ENCODE assay signal across 24 cellular contexts in genomic region chr12:60112063-60112462, GRCh38.
DNase-seq lines count a peak whose midpoint lies in the region; ATAC-seq, FAIRE-seq and TF ChIP-seq lines count a peak whose summit lies in the region.
"Had no signal": no experiment of that assay in that cellular context is flagged by ENCODE, and none has a peak within 500 bp of the region (broad histone marks: within the 10 kb centered on the region; RNA-seq: fewer than 3 reads in every experiment).

No MANE protein-coding gene starts in this region.

- H3K9me1 ChIP-seq in K562 (ENCODE audit: control insufficient read depth, insufficient read depth, low read length): no peaks in the 10 kb centered on the region

- H4K20me1 ChIP-seq in HepG2 (ENCODE audit: insufficient read depth, low read length) (no peaks in the 10 kb centered on the region), K562 (replicated peaks; ENCODE audit: control insufficient read depth, insufficient read depth, low read length) (no peaks in the 10 kb centered on the region), PC-3 (ENCODE audit: low read length) (no peaks in the 10 kb centered on the region)
- H4K20me1 ChIP-seq: BLaER1 had no signal

- no peaks in the 10 kb centered on the region for H3K27me3 ChIP-seq in HepG2 (ENCODE audit: control insufficient read depth in 1 of 2, insufficient read depth in 2 of 2, low read length in 2 of 2)
- no peaks in the 10 kb centered on the region for H3K27me3 ChIP-seq in right lobe of liver
- no peaks in the 10 kb centered on the region for H3K27me3 ChIP-seq in K562 (ENCODE audit: control insufficient read depth in 2 of 2, insufficient read depth in 2 of 2, low read length in 2 of 2)
- no peaks in the 10 kb centered on the region for H3K27me3 ChIP-seq in suprapubic skin
- H3K27me3 ChIP-seq in PC-3 (ENCODE audit: low read length): no peaks in the 10 kb centered on the region
- no peaks in the 10 kb centered on the region for H3K27me3 ChIP-seq in upper lobe of right lung
- H3K27me3 ChIP-seq: BE2C, BLaER1 had no signal

- no TSS peak for BruUV-seq in HepG2 (replicated peaks; lab: Mats Ljungman, UMichigan)
- no TSS peak for BruUV-seq in K562 (replicated peaks; lab: Mats Ljungman, UMichigan)
- BruUV-seq in PC-3 (replicated peaks; lab: Mats Ljungman, UMichigan): no TSS peak

- no peaks in the 10 kb centered on the region for H3K9me2 ChIP-seq in PC-3 (replicated peaks; ENCODE audit: low read length)

- H3K36me3 ChIP-seq in HepG2 (replicated peaks in 1 of 2; ENCODE audit: control insufficient read depth in 1 of 2, insufficient read depth in 2 of 2, low read length in 2 of 2): no peaks in the 10 kb centered on the region
- no peaks in the 10 kb centered on the region for H3K36me3 ChIP-seq in right lobe of liver
- no peaks in the 10 kb centered on the region for H3K36me3 ChIP-seq in K562 (ENCODE audit: control insufficient read depth, insufficient read depth, low read length)
- no peaks in the 10 kb centered on the region for H3K36me3 ChIP-seq in suprapubic skin
- H3K36me3 ChIP-seq in PC-3 (ENCODE audit: low read depth, low read length): no peaks in the 10 kb centered on the region
- H3K36me3 ChIP-seq in upper lobe of right lung: no peaks in the 10 kb centered on the region
- H3K36me3 ChIP-seq: BE2C, BLaER1 had no signal

- no peak overlapping the region for H3K9ac ChIP-seq in HepG2 (ENCODE audit: insufficient read depth, low read depth, low read length)
- no peak overlapping the region for H3K9ac ChIP-seq in K562 (ENCODE audit: insufficient read depth in 1 of 2, low read depth in 2 of 2, low read length in 2 of 2)
- H3K9ac ChIP-seq in PC-3 (ENCODE audit: low read length): no peak overlapping the region
- H3K9ac ChIP-seq: BLaER1 had no signal

- H3K9me3 ChIP-seq in HepG2 (ENCODE audit: low read length): peaks cover 4% of the 10 kb centered on the region; the same call in 1 of the 2 replicates
- no peaks in the 10 kb centered on the region for H3K9me3 ChIP-seq in right lobe of liver
- H3K9me3 ChIP-seq in K562 (replicated peaks; ENCODE audit: control insufficient read depth, insufficient read depth, low read depth, low read length): peaks cover 3% of the 10 kb centered on the region; the same call in 1 of the 2 replicates
- no peaks in the 10 kb centered on the region for H3K9me3 ChIP-seq in suprapubic skin
- no peaks in the 10 kb centered on the region for H3K9me3 ChIP-seq in PC-3 (ENCODE audit: low read length)
- no peaks in the 10 kb centered on the region for H3K9me3 ChIP-seq in upper lobe of right lung
- H3K9me3 ChIP-seq: BE2C, BLaER1 had no signal

- DNase-seq in HepG2 (ENCODE audit: low spot score): no peak
- DNase-seq in right lobe of liver: no peak
- DNase-seq in K562 (ENCODE audit: extremely low read depth in 1 of 4, low spot score in 3 of 4): no peak
- DNase-seq in suprapubic skin (ENCODE audit: low spot score in 2 of 2): no peak
- no peak for DNase-seq in PC-3
- DNase-seq in upper lobe of right lung: no peak
- DNase-seq: ACHN; BE2C; C1 segment of cervical spinal cord; CD4-positive, alpha-beta memory T cell; CD4-positive, CD25-positive, alpha-beta regulatory T cell; CD8-positive, alpha-beta memory T cell; COR-L47; DMS 273 treated with DMSO at 0.1 percent for 48 hours; DMS153; DMS53; DMS79; DND-41; GDM1 had no signal

- FAIRE-seq in HepG2 (lab: Jason Lieb, UNC) (no peak), A204.1 (lab: Jason Lieb, UNC) (peak; percentile 43), K562 (lab: Jason Lieb, UNC) (no peak)
- FAIRE-seq: GM12878, GM12892, GM18507 had no signal

- TF ChIP-seq RAD21 in HepG2 (CRISPR knock-in tag; IDR thresholded peaks at IDR 0.05): no peak
- TF ChIP-seq RAD21 in K562 (CRISPR knock-in tag; conservative IDR thresholded peaks at IDR 0.05 in 1 of 2, IDR thresholded peaks at IDR 0.05 in 1 of 2): no peak

- H3F3A ChIP-seq in PC-3 (ENCODE audit: low read length, unreplicated experiment): no peaks in the 10 kb centered on the region

- intact Hi-C loops in HepG2 (cut with micrococcal nuclease; ENCODE audit: unreplicated experiment) (no loop called here), right lobe of liver (cut with DNase I) (no loop called here), K562 (cut with micrococcal nuclease) (no loop called here), PC-3 (cut with micrococcal nuclease) (loop anchor here (5.0 kb wide), 1 partner anchor 145 kb away; no protein-coding TSS in a partner anchor), upper lobe of right lung (cut with DNase I) (no loop called here)

- H3K4me1 ChIP-seq in HepG2 (ENCODE audit: insufficient read depth, low read length) (no peaks in the 10 kb centered on the region), right lobe of liver (no peaks in the 10 kb centered on the region), K562 (replicated peaks in 1 of 2; ENCODE audit: control insufficient read depth in 2 of 2, insufficient read depth in 2 of 2, low read length in 2 of 2) (no peaks in the 10 kb centered on the region), suprapubic skin (no peaks in the 10 kb centered on the region), PC-3 (ENCODE audit: insufficient read depth, low read length) (no peaks in the 10 kb centered on the region), upper lobe of right lung (no peaks in the 10 kb centered on the region)
- H3K4me1 ChIP-seq: BE2C had no signal

- H3K4me2 ChIP-seq in HepG2 (ENCODE audit: low read depth, low read length) (no peak overlapping the region), K562 (ENCODE audit: insufficient read depth, low read length) (no peak overlapping the region), PC-3 (ENCODE audit: low read length) (no peak overlapping the region)

- CTCF ChIA-PET in HepG2 (lab: Yijun Ruan, JAX; ENCODE audit: low intra/inter-chr PET ratio, low total read pairs) (no interaction called here), K562 (lab: Yijun Ruan, JAX; ENCODE audit: low intra/inter-chr PET ratio) (no interaction called here), PC-3 (lab: Charles Lee) (no interaction called here)

- H3K27ac ChIP-seq in HepG2 (ENCODE audit: extremely low read length, insufficient read depth, low read length) (no peak overlapping the region), right lobe of liver (no peak overlapping the region), K562 (ENCODE audit: extremely low read depth, low read depth, low read length) (no peak overlapping the region), suprapubic skin (no peak overlapping the region), PC-3 (ENCODE audit: low read length) (no peak overlapping the region), upper lobe of right lung (no peak overlapping the region)
- H3K27ac ChIP-seq: BLaER1 had no signal

- TF ChIP-seq POLR2A in HepG2 (IDR thresholded peaks at IDR 0.05; ENCODE audit: insufficient read depth in 1 of 2, low read depth in 2 of 2, low read length in 2 of 2): no peak
- no peak for TF ChIP-seq POLR2A in right lobe of liver (IDR thresholded peaks at IDR 0.05)
- no peak for TF ChIP-seq POLR2A in K562 (conservative IDR thresholded peaks at IDR 0.05)
- no peak for TF ChIP-seq POLR2A in suprapubic skin (IDR thresholded peaks at IDR 0.05)

- H3K79me2 ChIP-seq in HepG2 (ENCODE audit: insufficient read depth, low read length) (no peaks in the 10 kb centered on the region), K562 (ENCODE audit: control insufficient read depth, insufficient read depth, low read length) (no peaks in the 10 kb centered on the region), PC-3 (ENCODE audit: low read length) (no peaks in the 10 kb centered on the region)

- ATAC-seq in HepG2 (no peak), right lobe of liver (no peak), K562 (no peak), PC-3 (no peak), upper lobe of right lung (no peak)
- ATAC-seq: GM12878 had no signal

- TF ChIP-seq CTCF in HepG2 (CRISPR knock-in tag; IDR thresholded peaks at IDR 0.05): no peak
- TF ChIP-seq CTCF in right lobe of liver (IDR thresholded peaks at IDR 0.05): no peak
- no peak for TF ChIP-seq CTCF in K562 (IDR thresholded peaks at IDR 0.05 in 2 of 3, conservative IDR thresholded peaks at IDR 0.05 in 1 of 3; ENCODE audit: insufficient read depth in 2 of 3, low read depth in 1 of 3, low read length in 3 of 3)
- TF ChIP-seq CTCF in suprapubic skin (IDR thresholded peaks at IDR 0.05): no peak
- TF ChIP-seq CTCF in PC-3 (conservative IDR thresholded peaks at IDR 0.05; ENCODE audit: low read depth, low read length): no peak
- no peak for TF ChIP-seq CTCF in upper lobe of right lung (IDR thresholded peaks at IDR 0.05)

- H2AFZ ChIP-seq in HepG2 (ENCODE audit: low read length) (no peak overlapping the region), K562 (ENCODE audit: low read depth, low read length) (peak overlapping the region; percentile 40; the same call in 1 of the 2 replicates), PC-3 (ENCODE audit: low read length) (no peak overlapping the region)

- POLR2A ChIA-PET in HepG2 (lab: Yijun Ruan, JAX): no interaction called here
- POLR2A ChIA-PET in K562 (lab: Yijun Ruan, JAX): no interaction called here
- POLR2A ChIA-PET in PC-3 (lab: Charles Lee; ENCODE audit: unreplicated experiment): no interaction called here

- no peak for TF ChIP-seq EP300 in HepG2 (IDR thresholded peaks at IDR 0.05; ENCODE audit: low read depth in 2 of 2, low read length in 2 of 2)
- TF ChIP-seq EP300 in HepG2 (CRISPR knock-in tag; IDR thresholded peaks at IDR 0.05; ENCODE audit: borderline replicate concordance): no peak
- no peak for TF ChIP-seq EP300 in K562 (IDR thresholded peaks at IDR 0.05; ENCODE audit: low read length)
- no peak for TF ChIP-seq EP300 in suprapubic skin (IDR thresholded peaks at IDR 0.05)

- no peak overlapping the region for H3K4me3 ChIP-seq in HepG2 (replicated peaks in 1 of 3; ENCODE audit: insufficient read depth in 1 of 3, low read depth in 2 of 3, low read length in 3 of 3)
- no peak overlapping the region for H3K4me3 ChIP-seq in right lobe of liver
- H3K4me3 ChIP-seq in K562: no peak overlapping the region
- H3K4me3 ChIP-seq in suprapubic skin: no peak overlapping the region
- H3K4me3 ChIP-seq in PC-3 (ENCODE audit: low read length): no peak overlapping the region
- H3K4me3 ChIP-seq in upper lobe of right lung: no peak overlapping the region
- H3K4me3 ChIP-seq: BLaER1, GM12878 had no signal

- in situ Hi-C loops in HepG2 (cut with HindIII; ENCODE audit: extremely low pct_ligation_motif_present, low pct_unique_long_range_greater_than_20kb) (no loop called here), K562 (cut with MboI) (no loop called here)

- WGBS in HepG2 (ENCODE audit: low lambda C conversion rate): 5% methylated on average over 2 of the region's 2 CpGs
- whole genome bisulfite sequencing in right lobe of liver (ENCODE audit: insufficient coverage, low coverage, low lambda C conversion rate, missing lambda C conversion rate): 42% methylated on average over 2 of the region's 2 CpGs
- WGBS in K562 (ENCODE audit: insufficient coverage, low coverage, missing lambda C conversion rate): 36% methylated on average over 2 of the region's 2 CpGs
- 87% methylated on average over 2 of the region's 2 CpGs for WGBS in suprapubic skin

TF ChIP-seq in HepG2, 621 proteins besides CTCF, POLR2A, EP300 and RAD21:
- TF ChIP-seq ZNF530 (CRISPR knock-in tag; IDR thresholded peaks at IDR 0.05; ENCODE audit: low read depth) (no peak), CEBPB (IDR thresholded peaks at IDR 0.05; ENCODE audit: borderline replicate concordance, low read depth, low read length) (peak; percentile 8; the same call in 1 of the 2 replicates)

TF ChIP-seq in K562, 482 proteins besides CTCF, POLR2A, EP300 and RAD21 (continues in another document):
- peak; percentile 73 for TF ChIP-seq CEBPB (tag; IDR thresholded peaks at IDR 0.05)
- TF ChIP-seq SREBF2 (CRISPR knock-in tag; IDR thresholded peaks at IDR 0.05): no peak

Comparison
In these comparisons a context has a peak if more than half of its experiments do, and no peak if none do; other contexts are left out.
1. Of the 241 proteins assayed by ChIP-seq in both HepG2 and K562: peak only in HepG2: none; only in K562: none; in both: CEBPB; in neither: 239; mixed calls (peak in some experiments, not most) for 1.